Comparison of ENCODE assay signal across 9 cellular contexts in the genomic region with DNA sequence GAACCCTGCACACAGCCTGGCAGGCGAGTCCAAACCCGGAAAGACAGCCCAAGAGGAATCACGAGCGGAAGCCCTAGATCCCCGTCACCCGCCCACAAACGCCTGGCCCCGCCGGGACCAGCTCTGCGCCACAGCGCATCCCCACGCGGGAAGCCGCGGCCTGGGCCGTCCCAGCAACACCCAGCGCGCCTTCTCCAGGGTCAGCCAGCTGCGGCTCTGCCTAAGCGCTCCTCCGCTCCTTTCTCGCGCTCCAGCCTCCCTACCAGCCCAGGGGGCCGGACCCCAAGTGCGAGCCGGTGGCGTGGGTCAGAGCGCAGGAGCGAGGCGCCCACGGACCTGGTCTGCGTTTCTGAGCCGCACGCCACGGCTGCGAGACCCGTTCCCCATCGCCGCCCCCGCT. TPM values are rescaled to one million over a fixed set of nuclear protein-coding genes. Genes with fewer than 3 reads are reported as not detected.
DNase-seq lines count a peak whose midpoint lies in the region; ATAC-seq, FAIRE-seq and TF ChIP-seq lines count a peak whose summit lies in the region.
"Not testable (repeated sequence)": the region's sequence is repeated elsewhere in the genome, so short reads cannot be mapped to it uniquely, and the experiment has no call there.
"Had no signal": no experiment of that assay in that cellular context is flagged by ENCODE, and none has a peak within 500 bp of the region (broad histone marks: within the 10 kb centered on the region; RNA-seq: fewer than 3 reads in every experiment).

No MANE protein-coding gene starts in this region.

- H3K27me3 ChIP-seq in H7 (ENCODE audit: control insufficient read depth, insufficient read depth, low read length): peaks cover 20% of the 10 kb centered on the region
- H3K27me3 ChIP-seq in naive thymus-derived CD4-positive, alpha-beta T cell (ENCODE audit: control insufficient read depth in 2 of 2, insufficient read depth in 2 of 2, low read length in 2 of 2): not testable (repeated sequence)

- H3K4me3 Mint-ChIP-seq in activated CD4-positive, alpha-beta memory T cell treated with anti-CD3 and anti-CD28 coated beads, Interleukin-2, amount 10 ng/mL, durations not matched to agents 7 days and 5 days: peak overlapping the region; percentile 36
- H3K4me3 Mint-ChIP-seq in activated naive CD4-positive, alpha-beta T cell treated with anti-CD3 and anti-CD28 coated beads for 36 hours: peak overlapping the region; percentile 50
- H3K4me3 Mint-ChIP-seq in dendritic cell treated with granulocyte-macrophage colony-stimulating factor and Interleukin-4, amounts not matched to agents 40 ng/mL and 50 ng/mL, for 4 days: peak overlapping the region; percentile 58
- H3K4me3 Mint-ChIP-seq in naive thymus-derived CD4-positive, alpha-beta T cell: peak overlapping the region in 8 of 10 donors; percentile 29 to 68 (median 50)
- H3K4me3 Mint-ChIP-seq in stimulated activated memory B cell treated with anti-CD40 and anti-IgM and Interleukin-4, amounts not matched to agents 10 μg/mL and 1 μg/mL and 100 μg/mL, for 72 hours: peak overlapping the region; percentile 28

- 0 out of 6 replicates have a peak overlapping the region, but pooled peaks of 1 of the 2 experiments have one; percentile 34 for H3K27ac ChIP-seq in A549
- not testable (repeated sequence) for H3K27ac ChIP-seq in SK-N-MC; naive thymus-derived CD4-positive, alpha-beta T cell (ENCODE audit: low read depth, low read length)

- TF ChIP-seq POLR2A in A549 (IDR thresholded peaks at IDR 0.05; ENCODE audit: low read length): not testable (repeated sequence)

- H3K36me3 ChIP-seq in H7 (replicated peaks; ENCODE audit: control insufficient read depth, insufficient read depth, low read length); SK-N-MC (ENCODE audit: insufficient read depth, low read length); naive thymus-derived CD4-positive, alpha-beta T cell (ENCODE audit: control insufficient read depth in 2 of 3, insufficient read depth in 3 of 3, low read length in 3 of 3): not testable (repeated sequence)

- POLR2A ChIA-PET in A549 (lab: Yijun Ruan, JAX); activated CD4-positive, alpha-beta memory T cell treated with anti-CD3 and anti-CD28 coated beads, Interleukin-2, amount 10 ng/mL, durations not matched to agents 7 days and 5 days (lab: Charles Lee); naive thymus-derived CD4-positive, alpha-beta T cell (lab: Charles Lee): not testable (repeated sequence)

- intact Hi-C loops in activated naive CD4-positive, alpha-beta T cell treated with anti-CD3 and anti-CD28 coated beads for 36 hours (cut with micrococcal nuclease); dendritic cell treated with granulocyte-macrophage colony-stimulating factor and Interleukin-4, amounts not matched to agents 40 ng/mL and 50 ng/mL, for 4 days (cut with micrococcal nuclease); naive thymus-derived CD4-positive, alpha-beta T cell (cut with micrococcal nuclease): not testable (repeated sequence)

- TF ChIP-seq EP300 in A549 (IDR thresholded peaks at IDR 0.05): not testable (repeated sequence)

- peak overlapping the region; percentile 13 for H3K27ac Mint-ChIP-seq in activated CD4-positive, alpha-beta memory T cell treated with anti-CD3 and anti-CD28 coated beads, Interleukin-2, amount 10 ng/mL, durations not matched to agents 7 days and 5 days
- not testable (repeated sequence) for H3K27ac Mint-ChIP-seq in activated naive CD4-positive, alpha-beta T cell treated with anti-CD3 and anti-CD28 coated beads for 36 hours; dendritic cell treated with granulocyte-macrophage colony-stimulating factor and Interleukin-4, amounts not matched to agents 40 ng/mL and 50 ng/mL, for 4 days; naive thymus-derived CD4-positive, alpha-beta T cell; stimulated activated memory B cell treated with anti-CD40 and anti-IgM and Interleukin-4, amounts not matched to agents 10 μg/mL and 1 μg/mL and 100 μg/mL, for 72 hours

- TF ChIP-seq RAD21 in A549 (conservative IDR thresholded peaks at IDR 0.05 in 1 of 2, IDR thresholded peaks at IDR 0.05 in 1 of 2): not testable (repeated sequence)

- not testable (repeated sequence) for DNase-seq in A549 (ENCODE audit: low read depth in 1 of 2, low spot score in 1 of 2); H7; SK-N-MC (ENCODE audit: low read depth, low spot score); activated CD4-positive, alpha-beta memory T cell treated with anti-CD3 and anti-CD28 coated beads, Interleukin-2, amount 10 ng/mL, durations not matched to agents 7 days and 5 days; activated naive CD4-positive, alpha-beta T cell treated with anti-CD3 and anti-CD28 coated beads for 36 hours; naive thymus-derived CD4-positive, alpha-beta T cell

- H3K9me3 Mint-ChIP-seq in activated CD4-positive, alpha-beta memory T cell treated with anti-CD3 and anti-CD28 coated beads, Interleukin-2, amount 10 ng/mL, durations not matched to agents 7 days and 5 days; activated naive CD4-positive, alpha-beta T cell treated with anti-CD3 and anti-CD28 coated beads for 36 hours; dendritic cell treated with granulocyte-macrophage colony-stimulating factor and Interleukin-4, amounts not matched to agents 40 ng/mL and 50 ng/mL, for 4 days; naive thymus-derived CD4-positive, alpha-beta T cell; stimulated activated memory B cell treated with anti-CD40 and anti-IgM and Interleukin-4, amounts not matched to agents 10 μg/mL and 1 μg/mL and 100 μg/mL, for 72 hours: not testable (repeated sequence)

- TF ChIP-seq CTCF in A549 (IDR thresholded peaks at IDR 0.05): not testable (repeated sequence)

- FAIRE-seq in A549 (lab: Jason Lieb, UNC): not testable (repeated sequence)

- H3K36me3 Mint-ChIP-seq in activated CD4-positive, alpha-beta memory T cell treated with anti-CD3 and anti-CD28 coated beads, Interleukin-2, amount 10 ng/mL, durations not matched to agents 7 days and 5 days (ENCODE audit: low read depth); activated naive CD4-positive, alpha-beta T cell treated with anti-CD3 and anti-CD28 coated beads for 36 hours (ENCODE audit: low read depth); dendritic cell treated with granulocyte-macrophage colony-stimulating factor and Interleukin-4, amounts not matched to agents 40 ng/mL and 50 ng/mL, for 4 days (ENCODE audit: low read depth); naive thymus-derived CD4-positive, alpha-beta T cell; stimulated activated memory B cell treated with anti-CD40 and anti-IgM and Interleukin-4, amounts not matched to agents 10 μg/mL and 1 μg/mL and 100 μg/mL, for 72 hours: not testable (repeated sequence)

- H3K9me3 ChIP-seq in A549; SK-N-MC (ENCODE audit: low read depth, low read length); naive thymus-derived CD4-positive, alpha-beta T cell (ENCODE audit: control insufficient read depth in 2 of 3, low read length in 3 of 3): not testable (repeated sequence)

- peak overlapping the region; percentile 79 for H3K4me2 ChIP-seq in A549

- not testable (repeated sequence) for H3K4me1 Mint-ChIP-seq in activated CD4-positive, alpha-beta memory T cell treated with anti-CD3 and anti-CD28 coated beads, Interleukin-2, amount 10 ng/mL, durations not matched to agents 7 days and 5 days; activated naive CD4-positive, alpha-beta T cell treated with anti-CD3 and anti-CD28 coated beads for 36 hours (ENCODE audit: low read depth); dendritic cell treated with granulocyte-macrophage colony-stimulating factor and Interleukin-4, amounts not matched to agents 40 ng/mL and 50 ng/mL, for 4 days (ENCODE audit: low read depth); naive thymus-derived CD4-positive, alpha-beta T cell; stimulated activated memory B cell treated with anti-CD40 and anti-IgM and Interleukin-4, amounts not matched to agents 10 μg/mL and 1 μg/mL and 100 μg/mL, for 72 hours

- not testable (repeated sequence) for H3K27me3 Mint-ChIP-seq in activated CD4-positive, alpha-beta memory T cell treated with anti-CD3 and anti-CD28 coated beads, Interleukin-2, amount 10 ng/mL, durations not matched to agents 7 days and 5 days; activated naive CD4-positive, alpha-beta T cell treated with anti-CD3 and anti-CD28 coated beads for 36 hours (ENCODE audit: low read depth); dendritic cell treated with granulocyte-macrophage colony-stimulating factor and Interleukin-4, amounts not matched to agents 40 ng/mL and 50 ng/mL, for 4 days; naive thymus-derived CD4-positive, alpha-beta T cell; stimulated activated memory B cell treated with anti-CD40 and anti-IgM and Interleukin-4, amounts not matched to agents 10 μg/mL and 1 μg/mL and 100 μg/mL, for 72 hours

- ATAC-seq in A549; naive thymus-derived CD4-positive, alpha-beta T cell; stimulated activated memory B cell treated with anti-CD40 and anti-IgM and Interleukin-4, amounts not matched to agents 10 μg/mL and 1 μg/mL and 100 μg/mL, for 72 hours: not testable (repeated sequence)

- WGBS in A549 (ENCODE audit: missing lambda C conversion rate): 51% methylated on average over 27 of the region's 40 CpGs

- peak overlapping the region; percentile 36 for H3K4me3 ChIP-seq in A549
- H3K4me3 ChIP-seq in H7 (ENCODE audit: insufficient read depth, low read depth, low read length): peak overlapping the region; percentile 24; the same call in 1 of the 2 replicates
- peak overlapping the region; percentile 58 for H3K4me3 ChIP-seq in SK-N-MC
- H3K4me3 ChIP-seq in naive thymus-derived CD4-positive, alpha-beta T cell (ENCODE audit: low read length): not testable (repeated sequence)

- not testable (repeated sequence) for H3K9ac ChIP-seq in SK-N-MC (ENCODE audit: insufficient read length)

- CTCF ChIA-PET in A549 (lab: Yijun Ruan, JAX); activated CD4-positive, alpha-beta memory T cell treated with anti-CD3 and anti-CD28 coated beads, Interleukin-2, amount 10 ng/mL, durations not matched to agents 7 days and 5 days (lab: Charles Lee); activated naive CD4-positive, alpha-beta T cell treated with anti-CD3 and anti-CD28 coated beads for 36 hours (lab: Charles Lee); naive thymus-derived CD4-positive, alpha-beta T cell (lab: Charles Lee): not testable (repeated sequence)

- not testable (repeated sequence) for H3K4me1 ChIP-seq in A549; naive thymus-derived CD4-positive, alpha-beta T cell (ENCODE audit: control insufficient read depth in 2 of 2, insufficient read depth in 2 of 2, low read length in 2 of 2)

RNA-seq across cellular contexts. Expression of gene FCGR2A, which starts 48.1 kb away (rescaled TPM):
- polyA plus RNA-seq in A549 (2011; rRNA removed) (0.12 and 0.13 TPM in 2 replicates), A549 (2017; fragmentation: RNase III; extraction: RNeasy Plus Mini Kit Qiagen cat#74134 plus additional on column Dnase treatment) (not detected in 3 replicates)
- not detected in 2 replicates for polyA plus RNA-seq in A549 (2012; cell fraction: cytosol; rRNA removed)
- polyA plus RNA-seq in A549 (2012; cell fraction: nucleus; rRNA removed): not detected in 2 replicates
- not detected in 2 replicates for polyA minus RNA-seq in A549 (2011; rRNA and poly(A)+ RNA removed)
- total RNA-seq in H7 (2014; rRNA removed; shearing (Covaris generic)): not detected in 2 replicates
- under 1 TPM in 1 of 2 experiments, not detected in 1; 0.30 TPM for total RNA-seq in activated CD4-positive, alpha-beta memory T cell treated with anti-CD3 and anti-CD28 coated beads, Interleukin-2, amount 10 ng/mL, durations not matched to agents 7 days and 5 days
- not detected for total RNA-seq in activated naive CD4-positive, alpha-beta T cell treated with anti-CD3 and anti-CD28 coated beads for 36 hours
- 10 to 100 TPM in 1 of 5 experiments, 1 to 10 TPM in 3, not detected in 1; 2.7 to 91.5 (median 6.4) TPM for total RNA-seq in naive thymus-derived CD4-positive, alpha-beta T cell
- under 1 TPM; 0.17 to 0.21 TPM for polyA plus RNA-seq in naive thymus-derived CD4-positive, alpha-beta T cell
- total RNA-seq: LHCN-M2 had no signal
